In genomic region chr4:169492436-169493163, GRCh38 we compare ENCODE assay signal across 9 cellular contexts.
DNase-seq lines count a peak whose midpoint lies in the region; ATAC-seq and TF ChIP-seq lines count a peak whose summit lies in the region.
"Had no signal": no experiment of that assay in that cellular context is flagged by ENCODE, and none has a peak within 500 bp of the region (broad histone marks: within the 10 kb centered on the region; RNA-seq: fewer than 3 reads in every experiment).

No MANE protein-coding gene starts in this region.

- H4K20me1 ChIP-seq in GM23248 (ENCODE audit: insufficient read depth) (no peaks in the 10 kb centered on the region), OCI-LY1 (ENCODE audit: insufficient read depth, low read length) (no peaks in the 10 kb centered on the region)
- H4K20me1 ChIP-seq: BLaER1 had no signal

- H3F3A ChIP-seq in GM23248 (ENCODE audit: insufficient read depth), result peaks cover 12% of the 10 kb centered on the region; the same call in 1 of the 2 replicates
- no peaks in the 10 kb centered on the region for H3F3A ChIP-seq in OCI-LY1 (ENCODE audit: insufficient read depth, low read length)

- H3K9me3 ChIP-seq in GM23248 (ENCODE audit: low read depth) (no peaks in the 10 kb centered on the region), OCI-LY1 (ENCODE audit: low read length) (no peaks in the 10 kb centered on the region), body of pancreas (peaks cover 0 to 8% (median 0%) of the 10 kb centered on the region in 3 donors), left lung (no peaks in the 10 kb centered on the region), aorta (ENCODE audit: control insufficient read depth, low read length) (peaks cover 2% of the 10 kb centered on the region)
- H3K9me3 ChIP-seq: BLaER1 had no signal

- H3K27ac ChIP-seq in GM23248, result no peak overlapping the region
- H3K27ac ChIP-seq in OCI-LY1 (ENCODE audit: low read depth, low read length, poor library complexity, severe bottlenecking), result no peak overlapping the region
- H3K27ac ChIP-seq in body of pancreas, result no peak overlapping the region
- no peak overlapping the region for H3K27ac ChIP-seq in left lung
- no peak overlapping the region for H3K27ac ChIP-seq in aorta (ENCODE audit: low read depth in 1 of 2, low read length in 2 of 2)
- H3K27ac ChIP-seq: BLaER1 had no signal

- H3K9me2 ChIP-seq in GM23248 (ENCODE audit: insufficient read depth) (no peaks in the 10 kb centered on the region), OCI-LY1 (ENCODE audit: low read depth, low read length) (no peaks in the 10 kb centered on the region)

- peak; percentile 9 for DNase-seq in NCI-H1436 (lab: John Stamatoyannopoulos, UW)
- DNase-seq in NCI-H1436 treated with DMSO at 0.1 percent for 48 hours (lab: John Stamatoyannopoulos, UW), result no peak
- DNase-seq in GM23248, result peak; percentile 65
- peak in 1 of 4 donors; percentile 9 for DNase-seq in body of pancreas
- DNase-seq in left lung, result no peak
- no peak for DNase-seq in aorta
- no peak for DNase-seq in occipital lobe (lab: John Stamatoyannopoulos, UW)

- ATAC-seq in body of pancreas, result no peak
- ATAC-seq in left lung, result peak; percentile 87
- ATAC-seq in aorta (ENCODE audit: low FRiP score), result peak; percentile 56

- in situ Hi-C loops in GM23248 (cut with MboI), result loop anchor here (25.0 kb wide), 1 partner anchor 1305 kb away; no protein-coding TSS in a partner anchor

- H3K4me2 ChIP-seq in GM23248 (ENCODE audit: unreplicated experiment) (no peak overlapping the region), OCI-LY1 (ENCODE audit: low read length) (no peak overlapping the region)
- H3K4me2 ChIP-seq: BLaER1 had no signal

- H3K4me1 ChIP-seq in GM23248 (ENCODE audit: insufficient read depth) (no peaks in the 10 kb centered on the region), OCI-LY1 (ENCODE audit: insufficient read depth, low read length, severe bottlenecking) (no peaks in the 10 kb centered on the region), body of pancreas (no peaks in the 10 kb centered on the region), left lung (no peaks in the 10 kb centered on the region), aorta (ENCODE audit: control insufficient read depth in 1 of 2, insufficient read depth in 2 of 2, low read length in 2 of 2) (no peaks in the 10 kb centered on the region)
- H3K4me1 ChIP-seq: BLaER1 had no signal

- H3K9ac ChIP-seq in GM23248 (no peak overlapping the region), OCI-LY1 (ENCODE audit: low read length) (no peak overlapping the region)
- H3K9ac ChIP-seq: BLaER1 had no signal

- TF ChIP-seq CTCF in OCI-LY1 (IDR thresholded peaks at IDR 0.05; ENCODE audit: low read length), result peak; percentile 77
- TF ChIP-seq CTCF in body of pancreas (IDR thresholded peaks at IDR 0.05), result peak in 6 of 7 experiments; percentile 33 to 49 (median 40)
- TF ChIP-seq CTCF in left lung (IDR thresholded peaks at IDR 0.05), result peak; percentile 59 to 61

- intact Hi-C loops in body of pancreas (cut with DNase I), result no loop called here
- intact Hi-C loops in left lung (cut with DNase I), result no loop called here
- intact Hi-C loops in aorta (cut with DNase I), result no loop called here

- H2AFZ ChIP-seq in GM23248 (no peak overlapping the region), OCI-LY1 (ENCODE audit: low read length) (no peak overlapping the region)

- no peaks in the 10 kb centered on the region for H3K79me2 ChIP-seq in GM23248 (ENCODE audit: insufficient read depth)
- H3K79me2 ChIP-seq in OCI-LY1 (ENCODE audit: insufficient read depth, low read length), result no peaks in the 10 kb centered on the region

- TF ChIP-seq POLR2A in body of pancreas (IDR thresholded peaks at IDR 0.05), result no peak

- H3K27me3 ChIP-seq in GM23248 (replicated peaks; ENCODE audit: insufficient read depth) (no peaks in the 10 kb centered on the region), OCI-LY1 (ENCODE audit: insufficient read depth, low read length) (no peaks in the 10 kb centered on the region), body of pancreas (no peaks in the 10 kb centered on the region), left lung (no peaks in the 10 kb centered on the region), aorta (ENCODE audit: control insufficient read depth in 1 of 2, insufficient read depth in 2 of 2, low read length in 1 of 2) (no peaks in the 10 kb centered on the region)
- H3K27me3 ChIP-seq: BLaER1 had no signal

- H3K36me3 ChIP-seq in GM23248 (ENCODE audit: low read depth) (no peaks in the 10 kb centered on the region; the same call in 1 of the 2 replicates), OCI-LY1 (ENCODE audit: insufficient read depth, low read length) (no peaks in the 10 kb centered on the region), body of pancreas (replicated peaks in 1 of 2; ENCODE audit: insufficient read depth in 1 of 2, low read depth in 2 of 2) (no peaks in the 10 kb centered on the region), left lung (no peaks in the 10 kb centered on the region), aorta (ENCODE audit: control insufficient read depth in 1 of 2, insufficient read depth in 2 of 2, low read length in 1 of 2) (no peaks in the 10 kb centered on the region)
- H3K36me3 ChIP-seq: BLaER1 had no signal

- H3K4me3 ChIP-seq in GM23248 (no peak overlapping the region), OCI-LY1 (ENCODE audit: low read depth, low read length, poor library complexity, severe bottlenecking) (no peak overlapping the region), body of pancreas (no peak overlapping the region), left lung (no peak overlapping the region), aorta (ENCODE audit: low read length in 2 of 2) (no peak overlapping the region)
- H3K4me3 ChIP-seq: BLaER1 had no signal

- WGBS in GM23248 (ENCODE audit: low coverage in 1 of 2, low lambda C conversion rate in 2 of 2, missing lambda C conversion rate in 2 of 2), 2 experiments, result 49 to 58% methylated on average over 10 of the region's 10 CpGs
- 68 to 73% methylated on average over 10 of the region's 10 CpGs for WGBS in body of pancreas, 2 donors
- 65 to 66% methylated on average over 10 of the region's 10 CpGs for WGBS in aorta, 2 donors

Comparison
In these comparisons a context has a peak if more than half of its experiments do, and no peak if none do; other contexts are left out.
1. DNase-seq: peak in NCI-H1436 (single experiment) and GM23248 (single experiment); none in NCI-H1436 treated with DMSO at 0.1 percent for 48 hours (single experiment), left lung (0 of 2), aorta (0 of 2) and occipital lobe (single experiment).
2. Peak in every context shown above with its lines, with median percentiles within 50 percentile points of each other: CTCF ChIP-seq.